Comparison of ENCODE assay signal across 8 cellular contexts in genomic region chr16:30893082-30893743, GRCh38. TPM values are rescaled to one million over a fixed set of nuclear protein-coding genes. Genes with fewer than 3 reads are reported as not detected.
DNase-seq lines count a peak whose midpoint lies in the region; ATAC-seq and TF ChIP-seq lines count a peak whose summit lies in the region.

No MANE protein-coding gene starts in this region.

- no peak for ATAC-seq in body of pancreas
- no peak for ATAC-seq in lower lobe of right lung
- no peak for ATAC-seq in upper lobe of right lung
- ATAC-seq in HG03460 (IDR thresholded peaks at IDR 0.05; ENCODE audit: unreplicated experiment): no peak

- no peaks in the 10 kb centered on the region for H3K36me3 ChIP-seq in body of pancreas (replicated peaks in 1 of 2; ENCODE audit: insufficient read depth in 1 of 2, low read depth in 2 of 2)
- peaks cover 34% of the 10 kb centered on the region for H3K36me3 ChIP-seq in lower lobe of right lung
- H3K36me3 ChIP-seq in upper lobe of right lung: peaks cover 28% of the 10 kb centered on the region

- H3K27ac ChIP-seq in body of pancreas (peak overlapping the region; percentile 91 to 96 (median 94)), lower lobe of right lung (peak overlapping the region; percentile 90), upper lobe of right lung (peak overlapping the region; percentile 89)

- intact Hi-C loops in body of pancreas (cut with DNase I) (no loop called here), lower lobe of right lung (cut with DNase I) (no loop called here), upper lobe of right lung (cut with DNase I) (no loop called here)

- no peaks in the 10 kb centered on the region for H3K27me3 ChIP-seq in body of pancreas
- H3K27me3 ChIP-seq in lower lobe of right lung (ENCODE audit: low read depth): no peaks in the 10 kb centered on the region
- no peaks in the 10 kb centered on the region for H3K27me3 ChIP-seq in upper lobe of right lung

- peaks cover 43% of the 10 kb centered on the region for H3K4me1 ChIP-seq in body of pancreas
- H3K4me1 ChIP-seq in lower lobe of right lung: peaks cover 43% of the 10 kb centered on the region
- H3K4me1 ChIP-seq in upper lobe of right lung: peaks cover 37% of the 10 kb centered on the region

- no peak for TF ChIP-seq POLR2A in body of pancreas (IDR thresholded peaks at IDR 0.05)

- H3K4me3 ChIP-seq in Jurkat, Clone E6-1 (ENCODE audit: low read length): peak overlapping the region; percentile 82
- H3K4me3 ChIP-seq in body of pancreas (peak overlapping the region; percentile 51 to 57), lower lobe of right lung (peak overlapping the region; percentile 88), upper lobe of right lung (peak overlapping the region; percentile 95)

- H3K9me3 ChIP-seq in body of pancreas (no peaks in the 10 kb centered on the region), lower lobe of right lung (no peaks in the 10 kb centered on the region), upper lobe of right lung (no peaks in the 10 kb centered on the region)

- DNase-seq in activated CD8-positive, alpha-beta memory T cell treated with anti-CD3 and anti-CD28 coated beads, Interleukin-2, amount 50 U/mL, for 48 hours: peak; percentile 63
- DNase-seq in activated CD8-positive, alpha-beta memory T cell treated with anti-CD3 and anti-CD28 coated beads, Interleukin-2, amount 50 U/mL, for 4 hours: no peak
- no peak for DNase-seq in Jurkat, Clone E6-1 (ENCODE audit: low read depth, low spot score)
- DNase-seq in body of pancreas: peak in 2 of 4 donors; percentile 22 to 31
- DNase-seq in lower lobe of right lung: no peak
- peak; percentile 74 for DNase-seq in upper lobe of right lung
- no peak for DNase-seq in NCI-H748 (lab: John Stamatoyannopoulos, UW; ENCODE audit: unreplicated experiment)

- TF ChIP-seq CTCF in body of pancreas (IDR thresholded peaks at IDR 0.05) (no peak), lower lobe of right lung (IDR thresholded peaks at IDR 0.05) (no peak), upper lobe of right lung (IDR thresholded peaks at IDR 0.05) (no peak)

- WGBS in body of pancreas, 2 donors: 6 to 24% methylated on average over 3 to 17 of the region's 17 CpGs

RNA-seq across cellular contexts. Expression of gene BCL7C, which starts 0.7 kb away (rescaled TPM):
- 29.0 TPM for polyA plus RNA-seq in Jurkat, Clone E6-1 (2012; ENCODE audit: insufficient read depth, insufficient read length)
- 10 to 100 TPM; 19.8 to 24.1 TPM for total RNA-seq in body of pancreas
- 23.3 TPM for total RNA-seq in lower lobe of right lung
- 25.3 TPM for total RNA-seq in upper lobe of right lung

RNA-seq across cellular contexts. Expression of gene CTF1, which starts 3.2 kb away (rescaled TPM):
- not detected for polyA plus RNA-seq in Jurkat, Clone E6-1 (2012; ENCODE audit: insufficient read depth, insufficient read length)
- total RNA-seq in body of pancreas (1 to 10 TPM; 1.0 to 2.0 TPM), lower lobe of right lung (10.3 TPM), upper lobe of right lung (9.3 TPM)

RNA-seq across cellular contexts. Expression of gene FBXL19, which starts 30.2 kb away (rescaled TPM):
- polyA plus RNA-seq in Jurkat, Clone E6-1 (2012; ENCODE audit: insufficient read depth, insufficient read length): 24.0 TPM
- total RNA-seq in body of pancreas: 10 to 100 TPM in 1 of 2 donors, 1 to 10 TPM in 1; 8.6 to 21.1 TPM
- 14.5 TPM for total RNA-seq in lower lobe of right lung
- total RNA-seq in upper lobe of right lung: 13.4 TPM

RNA-seq across cellular contexts. Expression of gene ORAI3, which starts 55.7 kb away (rescaled TPM):
- not detected for polyA plus RNA-seq in Jurkat, Clone E6-1 (2012; ENCODE audit: insufficient read depth, insufficient read length)
- total RNA-seq in body of pancreas (10 to 100 TPM in 1 of 2 donors, 1 to 10 TPM in 1; 7.9 to 27.2 TPM), lower lobe of right lung (30.2 TPM), upper lobe of right lung (19.5 TPM)

Comparison
In these comparisons a context has a peak if more than half of its experiments do, and no peak if none do; other contexts are left out.
1. DNase-seq: peak in activated CD8-positive, alpha-beta memory T cell treated with anti-CD3 and anti-CD28 coated beads, Interleukin-2, amount 50 U/mL, for 48 hours (single experiment) and upper lobe of right lung (single experiment); none in activated CD8-positive, alpha-beta memory T cell treated with anti-CD3 and anti-CD28 coated beads, Interleukin-2, amount 50 U/mL, for 4 hours (single experiment), Jurkat, Clone E6-1 (single experiment), lower lobe of right lung (single experiment) and NCI-H748 (single experiment).
2. Peak in every context shown above with its lines, with median percentiles within 50 percentile points of each other: H3K4me3 ChIP-seq and H3K27ac ChIP-seq.